In the genomic region with DNA sequence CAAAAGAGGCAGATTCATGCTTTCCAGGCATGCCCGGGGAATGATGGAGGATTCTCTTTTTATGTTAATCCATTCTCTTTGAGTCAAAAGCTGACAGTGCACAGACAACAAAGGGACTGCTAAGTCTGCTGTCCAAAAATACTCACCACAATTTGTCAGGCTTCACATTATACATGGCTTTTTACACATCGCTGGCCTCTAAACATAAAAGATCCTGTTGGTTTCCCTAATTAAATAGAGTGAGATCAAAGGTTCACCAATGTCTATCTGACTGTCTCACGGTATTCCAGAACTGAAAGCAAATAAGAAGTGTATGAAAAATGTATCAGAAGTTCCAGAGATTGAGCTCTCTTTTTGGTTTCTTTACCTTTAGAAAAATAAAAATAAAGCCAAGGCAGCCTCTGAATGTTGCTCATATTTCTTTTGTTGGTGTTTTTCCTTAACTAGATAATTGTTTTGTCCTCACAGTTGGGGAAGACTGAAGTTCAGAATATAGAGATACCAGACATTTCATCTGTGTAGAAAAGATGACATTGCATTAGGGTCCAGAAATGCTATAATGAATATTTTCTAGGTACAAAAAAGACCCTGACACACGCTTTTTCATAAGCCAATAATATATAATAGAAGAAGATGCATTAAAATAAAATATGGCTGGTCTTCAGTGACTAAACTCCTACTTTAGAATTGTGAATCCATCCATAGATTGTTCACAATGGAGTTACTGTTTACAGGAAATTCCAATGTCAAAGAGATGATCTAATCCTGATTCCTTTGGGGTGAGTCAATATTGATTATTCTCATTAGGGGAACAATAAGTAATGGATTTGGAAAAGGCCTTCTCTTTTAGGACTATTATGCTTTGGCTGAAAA, we compare ENCODE assay signal across 1 cellular context.
TF ChIP-seq lines count a peak whose summit lies in the region.

No MANE protein-coding gene starts in this region.

TF ChIP-seq in H1, 55 proteins besides CTCF, POLR2A, EP300 and RAD21:
- TF ChIP-seq JUND (IDR thresholded peaks at IDR 0.05; ENCODE audit: low read length), result 0 out of 2 replicates have a peak, but pooled peaks have one; percentile 31
- TF ChIP-seq JUN (IDR thresholded peaks at IDR 0.05; ENCODE audit: low read depth, low read length), result 0 out of 2 replicates have a peak, but pooled peaks have one; percentile 19
- no peak for TF ChIP-seq SIX5 (IDR thresholded peaks at IDR 0.05; ENCODE audit: low read depth, low read length)
